ENCODE assay signal across 1 cellular context in the genomic region with DNA sequence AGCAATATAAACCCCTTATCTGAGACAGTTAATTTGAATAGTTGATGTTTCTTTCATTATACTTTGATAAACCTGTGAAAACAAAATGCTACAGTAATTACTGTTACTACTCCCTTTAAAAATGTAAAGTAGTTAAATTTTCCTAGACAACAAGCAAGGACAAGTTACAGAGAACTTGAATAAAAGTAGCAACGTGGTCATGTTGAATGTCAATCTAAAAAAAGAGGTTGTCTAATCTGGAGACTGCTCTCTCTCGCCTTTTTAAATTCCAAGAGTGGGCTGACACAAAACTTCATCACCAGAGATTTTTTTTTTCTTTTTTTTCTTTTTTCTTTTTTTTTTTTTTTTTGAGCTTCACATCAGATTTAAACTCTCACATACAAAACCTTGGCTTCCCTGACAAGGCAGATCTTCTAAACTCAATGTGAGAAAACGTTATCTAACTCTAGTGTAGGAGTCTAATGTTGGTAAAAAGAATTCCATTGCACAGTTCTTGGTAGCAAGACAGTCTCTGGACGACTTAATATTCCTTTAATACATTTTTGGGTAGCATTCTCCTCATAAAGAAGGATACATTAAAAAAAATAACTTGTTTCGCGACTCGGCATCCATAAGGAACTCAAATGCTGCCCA.
TF ChIP-seq lines count a peak whose summit lies in the region.

No MANE protein-coding gene starts in this region.

TF ChIP-seq in WTC11, 78 proteins besides CTCF, POLR2A, EP300 and RAD21 (continued from another document):
- TF ChIP-seq, protein P1, sequence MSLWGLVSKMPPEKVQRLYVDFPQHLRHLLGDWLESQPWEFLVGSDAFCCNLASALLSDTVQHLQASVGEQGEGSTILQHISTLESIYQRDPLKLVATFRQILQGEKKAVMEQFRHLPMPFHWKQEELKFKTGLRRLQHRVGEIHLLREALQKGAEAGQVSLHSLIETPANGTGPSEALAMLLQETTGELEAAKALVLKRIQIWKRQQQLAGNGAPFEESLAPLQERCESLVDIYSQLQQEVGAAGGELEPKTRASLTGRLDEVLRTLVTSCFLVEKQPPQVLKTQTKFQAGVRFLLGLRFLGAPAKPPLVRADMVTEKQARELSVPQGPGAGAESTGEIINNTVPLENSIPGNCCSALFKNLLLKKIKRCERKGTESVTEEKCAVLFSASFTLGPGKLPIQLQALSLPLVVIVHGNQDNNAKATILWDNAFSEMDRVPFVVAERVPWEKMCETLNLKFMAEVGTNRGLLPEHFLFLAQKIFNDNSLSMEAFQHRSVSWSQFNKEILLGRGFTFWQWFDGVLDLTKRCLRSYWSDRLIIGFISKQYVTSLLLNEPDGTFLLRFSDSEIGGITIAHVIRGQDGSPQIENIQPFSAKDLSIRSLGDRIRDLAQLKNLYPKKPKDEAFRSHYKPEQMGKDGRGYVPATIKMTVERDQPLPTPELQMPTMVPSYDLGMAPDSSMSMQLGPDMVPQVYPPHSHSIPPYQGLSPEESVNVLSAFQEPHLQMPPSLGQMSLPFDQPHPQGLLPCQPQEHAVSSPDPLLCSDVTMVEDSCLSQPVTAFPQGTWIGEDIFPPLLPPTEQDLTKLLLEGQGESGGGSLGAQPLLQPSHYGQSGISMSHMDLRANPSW (CRISPR knock-in tag; conservative IDR thresholded peaks at IDR 0.05; ENCODE audit: low read depth) = no peak
- TF ChIP-seq, protein P2, sequence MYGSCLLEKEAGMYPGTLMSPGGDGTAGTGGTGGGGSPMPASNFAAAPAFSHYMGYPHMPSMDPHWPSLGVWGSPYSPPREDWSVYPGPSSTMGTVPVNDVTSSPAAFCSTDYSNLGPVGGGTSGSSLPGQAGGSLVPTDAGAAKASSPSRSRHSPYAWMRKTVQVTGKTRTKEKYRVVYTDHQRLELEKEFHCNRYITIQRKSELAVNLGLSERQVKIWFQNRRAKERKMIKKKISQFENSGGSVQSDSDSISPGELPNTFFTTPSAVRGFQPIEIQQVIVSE (CRISPR knock-in tag; IDR thresholded peaks at IDR 0.05; ENCODE audit: borderline replicate concordance) = no peak
- TF ChIP-seq JUN (CRISPR knock-in tag; IDR thresholded peaks at IDR 0.05) = no peak
- TF ChIP-seq, protein P3, sequence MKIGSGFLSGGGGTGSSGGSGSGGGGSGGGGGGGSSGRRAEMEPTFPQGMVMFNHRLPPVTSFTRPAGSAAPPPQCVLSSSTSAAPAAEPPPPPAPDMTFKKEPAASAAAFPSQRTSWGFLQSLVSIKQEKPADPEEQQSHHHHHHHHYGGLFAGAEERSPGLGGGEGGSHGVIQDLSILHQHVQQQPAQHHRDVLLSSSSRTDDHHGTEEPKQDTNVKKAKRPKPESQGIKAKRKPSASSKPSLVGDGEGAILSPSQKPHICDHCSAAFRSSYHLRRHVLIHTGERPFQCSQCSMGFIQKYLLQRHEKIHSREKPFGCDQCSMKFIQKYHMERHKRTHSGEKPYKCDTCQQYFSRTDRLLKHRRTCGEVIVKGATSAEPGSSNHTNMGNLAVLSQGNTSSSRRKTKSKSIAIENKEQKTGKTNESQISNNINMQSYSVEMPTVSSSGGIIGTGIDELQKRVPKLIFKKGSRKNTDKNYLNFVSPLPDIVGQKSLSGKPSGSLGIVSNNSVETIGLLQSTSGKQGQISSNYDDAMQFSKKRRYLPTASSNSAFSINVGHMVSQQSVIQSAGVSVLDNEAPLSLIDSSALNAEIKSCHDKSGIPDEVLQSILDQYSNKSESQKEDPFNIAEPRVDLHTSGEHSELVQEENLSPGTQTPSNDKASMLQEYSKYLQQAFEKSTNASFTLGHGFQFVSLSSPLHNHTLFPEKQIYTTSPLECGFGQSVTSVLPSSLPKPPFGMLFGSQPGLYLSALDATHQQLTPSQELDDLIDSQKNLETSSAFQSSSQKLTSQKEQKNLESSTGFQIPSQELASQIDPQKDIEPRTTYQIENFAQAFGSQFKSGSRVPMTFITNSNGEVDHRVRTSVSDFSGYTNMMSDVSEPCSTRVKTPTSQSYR (CRISPR knock-in tag; IDR thresholded peaks at IDR 0.05) = no peak
- TF ChIP-seq, protein P4, sequence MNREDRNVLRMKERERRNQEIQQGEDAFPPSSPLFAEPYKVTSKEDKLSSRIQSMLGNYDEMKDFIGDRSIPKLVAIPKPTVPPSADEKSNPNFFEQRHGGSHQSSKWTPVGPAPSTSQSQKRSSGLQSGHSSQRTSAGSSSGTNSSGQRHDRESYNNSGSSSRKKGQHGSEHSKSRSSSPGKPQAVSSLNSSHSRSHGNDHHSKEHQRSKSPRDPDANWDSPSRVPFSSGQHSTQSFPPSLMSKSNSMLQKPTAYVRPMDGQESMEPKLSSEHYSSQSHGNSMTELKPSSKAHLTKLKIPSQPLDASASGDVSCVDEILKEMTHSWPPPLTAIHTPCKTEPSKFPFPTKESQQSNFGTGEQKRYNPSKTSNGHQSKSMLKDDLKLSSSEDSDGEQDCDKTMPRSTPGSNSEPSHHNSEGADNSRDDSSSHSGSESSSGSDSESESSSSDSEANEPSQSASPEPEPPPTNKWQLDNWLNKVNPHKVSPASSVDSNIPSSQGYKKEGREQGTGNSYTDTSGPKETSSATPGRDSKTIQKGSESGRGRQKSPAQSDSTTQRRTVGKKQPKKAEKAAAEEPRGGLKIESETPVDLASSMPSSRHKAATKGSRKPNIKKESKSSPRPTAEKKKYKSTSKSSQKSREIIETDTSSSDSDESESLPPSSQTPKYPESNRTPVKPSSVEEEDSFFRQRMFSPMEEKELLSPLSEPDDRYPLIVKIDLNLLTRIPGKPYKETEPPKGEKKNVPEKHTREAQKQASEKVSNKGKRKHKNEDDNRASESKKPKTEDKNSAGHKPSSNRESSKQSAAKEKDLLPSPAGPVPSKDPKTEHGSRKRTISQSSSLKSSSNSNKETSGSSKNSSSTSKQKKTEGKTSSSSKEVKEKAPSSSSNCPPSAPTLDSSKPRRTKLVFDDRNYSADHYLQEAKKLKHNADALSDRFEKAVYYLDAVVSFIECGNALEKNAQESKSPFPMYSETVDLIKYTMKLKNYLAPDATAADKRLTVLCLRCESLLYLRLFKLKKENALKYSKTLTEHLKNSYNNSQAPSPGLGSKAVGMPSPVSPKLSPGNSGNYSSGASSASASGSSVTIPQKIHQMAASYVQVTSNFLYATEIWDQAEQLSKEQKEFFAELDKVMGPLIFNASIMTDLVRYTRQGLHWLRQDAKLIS (CRISPR knock-in tag; IDR thresholded peaks at IDR 0.05; ENCODE audit: borderline replicate concordance) = no peak
- no peak for TF ChIP-seq ZNF138 (CRISPR knock-in tag; conservative IDR thresholded peaks at IDR 0.05)
- no peak for TF ChIP-seq KAT7 (CRISPR knock-in tag; IDR thresholded peaks at IDR 0.05; ENCODE audit: borderline replicate concordance)
- no peak for TF ChIP-seq NR3C1 (CRISPR knock-in tag; conservative IDR thresholded peaks at IDR 0.05; ENCODE audit: low read depth)
- no peak for TF ChIP-seq SOX15 (CRISPR knock-in tag; IDR thresholded peaks at IDR 0.05)
- no peak for TF ChIP-seq MYBL2 (CRISPR knock-in tag; IDR thresholded peaks at IDR 0.05)
- TF ChIP-seq, protein P5, sequence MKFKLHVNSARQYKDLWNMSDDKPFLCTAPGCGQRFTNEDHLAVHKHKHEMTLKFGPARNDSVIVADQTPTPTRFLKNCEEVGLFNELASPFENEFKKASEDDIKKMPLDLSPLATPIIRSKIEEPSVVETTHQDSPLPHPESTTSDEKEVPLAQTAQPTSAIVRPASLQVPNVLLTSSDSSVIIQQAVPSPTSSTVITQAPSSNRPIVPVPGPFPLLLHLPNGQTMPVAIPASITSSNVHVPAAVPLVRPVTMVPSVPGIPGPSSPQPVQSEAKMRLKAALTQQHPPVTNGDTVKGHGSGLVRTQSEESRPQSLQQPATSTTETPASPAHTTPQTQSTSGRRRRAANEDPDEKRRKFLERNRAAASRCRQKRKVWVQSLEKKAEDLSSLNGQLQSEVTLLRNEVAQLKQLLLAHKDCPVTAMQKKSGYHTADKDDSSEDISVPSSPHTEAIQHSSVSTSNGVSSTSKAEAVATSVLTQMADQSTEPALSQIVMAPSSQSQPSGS (CRISPR knock-in tag; IDR thresholded peaks at IDR 0.05; ENCODE audit: borderline replicate concordance, low read depth) = no peak
- TF ChIP-seq, protein P6, sequence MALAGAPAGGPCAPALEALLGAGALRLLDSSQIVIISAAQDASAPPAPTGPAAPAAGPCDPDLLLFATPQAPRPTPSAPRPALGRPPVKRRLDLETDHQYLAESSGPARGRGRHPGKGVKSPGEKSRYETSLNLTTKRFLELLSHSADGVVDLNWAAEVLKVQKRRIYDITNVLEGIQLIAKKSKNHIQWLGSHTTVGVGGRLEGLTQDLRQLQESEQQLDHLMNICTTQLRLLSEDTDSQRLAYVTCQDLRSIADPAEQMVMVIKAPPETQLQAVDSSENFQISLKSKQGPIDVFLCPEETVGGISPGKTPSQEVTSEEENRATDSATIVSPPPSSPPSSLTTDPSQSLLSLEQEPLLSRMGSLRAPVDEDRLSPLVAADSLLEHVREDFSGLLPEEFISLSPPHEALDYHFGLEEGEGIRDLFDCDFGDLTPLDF (CRISPR knock-in tag; IDR thresholded peaks at IDR 0.05) = no peak
